In the genomic region with DNA sequence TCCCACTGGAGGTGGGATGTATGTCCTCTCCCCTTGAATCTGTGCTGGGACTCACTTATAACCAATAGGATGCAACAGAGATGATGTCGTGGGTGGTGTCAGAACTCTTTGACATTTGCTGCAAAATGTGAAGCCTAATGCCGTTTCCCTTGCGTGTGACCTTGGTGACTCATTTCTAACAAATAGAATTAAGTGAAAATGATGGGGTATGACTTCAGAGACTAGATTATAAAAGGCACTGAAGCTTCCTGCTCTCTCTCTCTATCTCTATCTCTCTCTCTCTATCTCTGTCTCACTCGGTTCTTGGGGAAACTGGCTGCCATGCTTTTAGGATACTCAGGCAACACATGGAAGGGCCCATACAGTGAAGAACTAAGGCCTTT, we compare ENCODE assay signal across 2 cellular contexts.
TF ChIP-seq lines count a peak whose summit lies in the region.

No MANE protein-coding gene starts in this region.

TF ChIP-seq in SK-N-SH, 30 proteins besides CTCF, POLR2A, EP300 and RAD21 (continued from another document):
- TF ChIP-seq, protein P1, sequence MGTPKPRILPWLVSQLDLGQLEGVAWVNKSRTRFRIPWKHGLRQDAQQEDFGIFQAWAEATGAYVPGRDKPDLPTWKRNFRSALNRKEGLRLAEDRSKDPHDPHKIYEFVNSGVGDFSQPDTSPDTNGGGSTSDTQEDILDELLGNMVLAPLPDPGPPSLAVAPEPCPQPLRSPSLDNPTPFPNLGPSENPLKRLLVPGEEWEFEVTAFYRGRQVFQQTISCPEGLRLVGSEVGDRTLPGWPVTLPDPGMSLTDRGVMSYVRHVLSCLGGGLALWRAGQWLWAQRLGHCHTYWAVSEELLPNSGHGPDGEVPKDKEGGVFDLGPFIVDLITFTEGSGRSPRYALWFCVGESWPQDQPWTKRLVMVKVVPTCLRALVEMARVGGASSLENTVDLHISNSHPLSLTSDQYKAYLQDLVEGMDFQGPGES (IDR thresholded peaks at IDR 0.05; ENCODE audit: low read depth, low read length): no peak

TF ChIP-seq in SK-N-SH treated with all-trans-retinoic acid at 6 μM for 48 hours, 23 proteins besides CTCF, POLR2A, EP300 and RAD21 (continued from another document):
- TF ChIP-seq, protein P2, sequence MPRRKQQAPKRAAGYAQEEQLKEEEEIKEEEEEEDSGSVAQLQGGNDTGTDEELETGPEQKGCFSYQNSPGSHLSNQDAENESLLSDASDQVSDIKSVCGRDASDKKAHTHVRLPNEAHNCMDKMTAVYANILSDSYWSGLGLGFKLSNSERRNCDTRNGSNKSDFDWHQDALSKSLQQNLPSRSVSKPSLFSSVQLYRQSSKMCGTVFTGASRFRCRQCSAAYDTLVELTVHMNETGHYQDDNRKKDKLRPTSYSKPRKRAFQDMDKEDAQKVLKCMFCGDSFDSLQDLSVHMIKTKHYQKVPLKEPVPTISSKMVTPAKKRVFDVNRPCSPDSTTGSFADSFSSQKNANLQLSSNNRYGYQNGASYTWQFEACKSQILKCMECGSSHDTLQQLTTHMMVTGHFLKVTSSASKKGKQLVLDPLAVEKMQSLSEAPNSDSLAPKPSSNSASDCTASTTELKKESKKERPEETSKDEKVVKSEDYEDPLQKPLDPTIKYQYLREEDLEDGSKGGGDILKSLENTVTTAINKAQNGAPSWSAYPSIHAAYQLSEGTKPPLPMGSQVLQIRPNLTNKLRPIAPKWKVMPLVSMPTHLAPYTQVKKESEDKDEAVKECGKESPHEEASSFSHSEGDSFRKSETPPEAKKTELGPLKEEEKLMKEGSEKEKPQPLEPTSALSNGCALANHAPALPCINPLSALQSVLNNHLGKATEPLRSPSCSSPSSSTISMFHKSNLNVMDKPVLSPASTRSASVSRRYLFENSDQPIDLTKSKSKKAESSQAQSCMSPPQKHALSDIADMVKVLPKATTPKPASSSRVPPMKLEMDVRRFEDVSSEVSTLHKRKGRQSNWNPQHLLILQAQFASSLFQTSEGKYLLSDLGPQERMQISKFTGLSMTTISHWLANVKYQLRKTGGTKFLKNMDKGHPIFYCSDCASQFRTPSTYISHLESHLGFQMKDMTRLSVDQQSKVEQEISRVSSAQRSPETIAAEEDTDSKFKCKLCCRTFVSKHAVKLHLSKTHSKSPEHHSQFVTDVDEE (CRISPR knock-in tag; IDR thresholded peaks at IDR 0.05): no peak
- TF ChIP-seq GLIS3 (CRISPR knock-in tag; IDR thresholded peaks at IDR 0.05) (no peak), OSR1 (CRISPR knock-in tag; IDR thresholded peaks at IDR 0.05) (no peak), SNAI2 (CRISPR knock-in tag; IDR thresholded peaks at IDR 0.05) (no peak), ZNF70 (CRISPR knock-in tag; IDR thresholded peaks at IDR 0.05) (no peak)
